ENCODE assay signal across 14 cellular contexts in genomic region chr15:40464595-40465185, GRCh38.
"Had no signal": no experiment of that assay in that cellular context is flagged by ENCODE, and none has a peak within 500 bp of the region (broad histone marks: within the 10 kb centered on the region; RNA-seq: fewer than 3 reads in every experiment).

No MANE protein-coding gene starts in this region.

- DNase-seq: activated CD4-positive, alpha-beta T cell treated with anti-CD3 and anti-CD28 coated beads for 1 hour; immature natural killer cell; left colon; mammary epithelial cell; occipital lobe; stimulated activated CD4-positive, alpha-beta T cell treated with anti-CD3 and anti-CD28 coated beads, Interleukin-4, amount 100 ng/mL, for 1 hour; stimulated activated CD8-positive, alpha-beta memory T cell treated with anti-CD3 and anti-CD28 coated beads, Interleukin-4, amount 100 ng/mL, for 48 hours; T1000; uterus had no signal

- H3K27ac Mint-ChIP-seq: activated naive CD8-positive, alpha-beta T cell; activated T-helper 2 cell treated with anti-CD3 and anti-CD28 coated beads, Interferon-gamma antibody, Interleukin-2, Interleukin-4, amounts not matched to agents 10 μg/mL and 5 μg/mL and 100 μg/mL, durations not matched to agents 14 hours and 24 hours and 36 hours; nephron had no signal

- H3K27me3 Mint-ChIP-seq: activated naive CD8-positive, alpha-beta T cell had no signal

- H3K27me3 ChIP-seq: breast epithelium, esophagus muscularis mucosa, uterus had no signal

- H3K4me1 Mint-ChIP-seq: immature natural killer cell had no signal

- H3K4me3 Mint-ChIP-seq: activated naive CD8-positive, alpha-beta T cell; immature natural killer cell; nephron had no signal

- H3K4me3 ChIP-seq: breast epithelium, esophagus muscularis mucosa, uterus had no signal

- H3K27ac ChIP-seq: breast epithelium, esophagus muscularis mucosa, uterus had no signal

- H3K9me3 Mint-ChIP-seq: activated T-helper 2 cell treated with anti-CD3 and anti-CD28 coated beads, Interferon-gamma antibody, Interleukin-2, Interleukin-4, amounts not matched to agents 10 μg/mL and 5 μg/mL and 100 μg/mL, durations not matched to agents 14 hours and 24 hours and 36 hours; immature natural killer cell; nephron had no signal

- ATAC-seq: left colon had no signal
